In the genomic region with DNA sequence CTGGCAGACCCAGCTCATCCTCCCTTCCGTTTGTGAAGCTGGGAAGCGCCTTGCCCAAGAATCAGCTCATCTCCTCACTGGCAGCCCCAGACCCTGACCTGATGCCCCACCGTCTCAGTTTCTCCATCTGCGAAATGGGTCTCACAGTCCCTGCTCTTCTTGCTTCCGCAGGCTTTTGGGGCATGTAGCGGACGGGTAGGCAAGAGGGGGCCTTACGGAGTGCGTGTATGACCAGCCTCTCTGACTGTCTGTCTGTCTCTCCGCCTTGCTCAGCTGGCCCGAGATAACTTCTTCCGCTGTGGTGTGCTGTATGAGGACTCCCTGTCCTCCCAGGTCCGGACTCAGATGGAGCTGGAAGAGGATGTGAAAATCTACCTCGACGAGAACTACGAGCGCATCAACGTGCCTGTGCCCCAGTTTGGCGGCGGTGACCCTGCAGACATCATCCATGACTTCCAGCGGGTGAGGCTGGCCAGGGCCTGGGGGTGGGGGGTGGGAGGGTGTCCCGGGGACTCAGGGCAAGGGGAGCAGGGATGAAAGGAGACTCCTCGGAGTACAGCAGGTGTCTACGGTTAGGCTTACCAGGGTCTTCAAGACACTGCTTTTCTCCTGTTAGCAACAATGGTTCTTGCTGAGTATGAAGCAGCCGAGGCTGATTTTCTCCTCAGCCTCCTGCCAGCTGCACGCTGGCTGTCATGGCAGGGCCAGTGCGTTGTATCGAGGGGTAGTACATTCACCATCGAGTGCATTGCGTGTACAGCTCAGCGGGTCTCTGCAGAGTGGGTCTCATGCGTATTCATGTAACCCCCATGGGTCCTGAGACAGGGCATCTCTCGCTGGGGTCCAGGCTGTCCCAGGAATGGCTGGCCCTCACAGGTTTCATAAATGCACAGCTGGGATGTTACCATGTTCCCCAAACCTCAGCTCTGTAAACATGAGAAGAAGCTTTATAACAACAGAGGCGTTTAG, we compare ENCODE assay signal across 1 cellular context.
TF ChIP-seq lines count a peak whose summit lies in the region.

No MANE protein-coding gene starts in this region.

TF ChIP-seq in HepG2, 621 proteins besides CTCF, POLR2A, EP300 and RAD21:
- no peak for TF ChIP-seq ZNF205 (CRISPR knock-in tag; IDR thresholded peaks at IDR 0.05)
- TF ChIP-seq ZNF629 (CRISPR knock-in tag; conservative IDR thresholded peaks at IDR 0.05): peak; percentile 92
- peak; percentile 41; the same call in 1 of the 2 replicates for TF ChIP-seq ZMYM3 (CRISPR knock-in tag; IDR thresholded peaks at IDR 0.05)
